In genomic region chr20:55678126-55678525, GRCh38 we compare ENCODE assay signal across 1 cellular context.
TF ChIP-seq lines count a peak whose summit lies in the region.

No MANE protein-coding gene starts in this region.

TF ChIP-seq in HepG2, 621 proteins besides CTCF, POLR2A, EP300 and RAD21 (continued from another document):
- TF ChIP-seq ATF2 (CRISPR knock-in tag; IDR thresholded peaks at IDR 0.05) (no peak), ARNTL (CRISPR knock-in tag; IDR thresholded peaks at IDR 0.05) (no peak), ZNF883 (CRISPR knock-in tag; IDR thresholded peaks at IDR 0.05; ENCODE audit: not compliant biosample characterization) (no peak), HNRNPLL (IDR thresholded peaks at IDR 0.05; ENCODE audit: low read depth, low read length, poor library complexity, severe bottlenecking) (no peak), HMGA1 (CRISPR knock-in tag; conservative IDR thresholded peaks at IDR 0.05) (no peak), FOXP1 (IDR thresholded peaks at IDR 0.05) (no peak), FOXP1 (CRISPR knock-in tag; IDR thresholded peaks at IDR 0.05) (peak; percentile 34; the same call in 1 of the 2 replicates), ZBTB7A (CRISPR knock-in tag; IDR thresholded peaks at IDR 0.05) (no peak), ZMYM4 (CRISPR knock-in tag; IDR thresholded peaks at IDR 0.05) (peak; percentile 56; the same call in 1 of the 2 replicates), GZF1 (CRISPR knock-in tag; IDR thresholded peaks at IDR 0.05) (no peak), YY1 (IDR thresholded peaks at IDR 0.05; ENCODE audit: insufficient read depth, insufficient replicate concordance, low read depth, low read length) (no peak), HMG20A (CRISPR knock-in tag; IDR thresholded peaks at IDR 0.05; ENCODE audit: borderline replicate concordance) (0 out of 2 replicates have a peak, but pooled peaks have one; percentile 13), ETV5 (CRISPR knock-in tag; IDR thresholded peaks at IDR 0.05; ENCODE audit: borderline replicate concordance) (no peak), ZNF549 (CRISPR knock-in tag; IDR thresholded peaks at IDR 0.05) (no peak), ZFP62 (CRISPR knock-in tag; IDR thresholded peaks at IDR 0.05) (no peak), ZKSCAN1 (IDR thresholded peaks at IDR 0.05; ENCODE audit: low read length) (no peak), ZKSCAN5 (CRISPR knock-in tag; IDR thresholded peaks at IDR 0.05) (no peak), HDAC1 (CRISPR knock-in tag; IDR thresholded peaks at IDR 0.05) (peak; percentile 20; the same call in 1 of the 2 replicates), ZMAT5 (CRISPR knock-in tag; IDR thresholded peaks at IDR 0.05; ENCODE audit: borderline replicate concordance, low read depth) (no peak), PRDM10 (CRISPR knock-in tag; IDR thresholded peaks at IDR 0.05; ENCODE audit: low read depth) (no peak), SCMH1 (CRISPR knock-in tag; IDR thresholded peaks at IDR 0.05; ENCODE audit: borderline replicate concordance) (no peak), DMAP1 (CRISPR knock-in tag; IDR thresholded peaks at IDR 0.05) (no peak), NFIB (CRISPR knock-in tag; IDR thresholded peaks at IDR 0.05; ENCODE audit: borderline replicate concordance) (no peak), ZNF282 (IDR thresholded peaks at IDR 0.05; ENCODE audit: partially characterized antibody) (no peak), ZNF777 (CRISPR knock-in tag; IDR thresholded peaks at IDR 0.05) (no peak), NR2F2 (IDR thresholded peaks at IDR 0.05; ENCODE audit: borderline replicate concordance, low read depth) (no peak), MTA1 (CRISPR knock-in tag; IDR thresholded peaks at IDR 0.05; ENCODE audit: borderline replicate concordance) (no peak), MTA3 (CRISPR knock-in tag; IDR thresholded peaks at IDR 0.05) (no peak), FOXA1 (IDR thresholded peaks at IDR 0.05) (no peak), FOXA1 (CRISPR knock-in tag; IDR thresholded peaks at IDR 0.05) (peak; percentile 43; the same call in 1 of the 2 replicates), ZSCAN30 (CRISPR knock-in tag; IDR thresholded peaks at IDR 0.05) (no peak), TEAD3 (CRISPR knock-in tag; optimal IDR thresholded peaks at IDR 0.05; ENCODE audit: borderline replicate concordance) (no peak), HOXD1 (CRISPR knock-in tag; IDR thresholded peaks at IDR 0.05) (no peak), REL (CRISPR knock-in tag; conservative IDR thresholded peaks at IDR 0.05) (no peak), MTF2 (CRISPR knock-in tag; IDR thresholded peaks at IDR 0.05; ENCODE audit: borderline replicate concordance) (no peak), GATAD2A (CRISPR knock-in tag; IDR thresholded peaks at IDR 0.05) (no peak), EEA1 (CRISPR knock-in tag; IDR thresholded peaks at IDR 0.05; ENCODE audit: borderline replicate concordance) (no peak), ZNF232 (CRISPR knock-in tag; IDR thresholded peaks at IDR 0.05; ENCODE audit: borderline replicate concordance) (no peak), SOX5 (CRISPR knock-in tag; IDR thresholded peaks at IDR 0.05; ENCODE audit: borderline replicate concordance) (no peak), FOSL1 (CRISPR knock-in tag; IDR thresholded peaks at IDR 0.05; ENCODE audit: borderline replicate concordance) (no peak)
- TF ChIP-seq, protein P1, sequence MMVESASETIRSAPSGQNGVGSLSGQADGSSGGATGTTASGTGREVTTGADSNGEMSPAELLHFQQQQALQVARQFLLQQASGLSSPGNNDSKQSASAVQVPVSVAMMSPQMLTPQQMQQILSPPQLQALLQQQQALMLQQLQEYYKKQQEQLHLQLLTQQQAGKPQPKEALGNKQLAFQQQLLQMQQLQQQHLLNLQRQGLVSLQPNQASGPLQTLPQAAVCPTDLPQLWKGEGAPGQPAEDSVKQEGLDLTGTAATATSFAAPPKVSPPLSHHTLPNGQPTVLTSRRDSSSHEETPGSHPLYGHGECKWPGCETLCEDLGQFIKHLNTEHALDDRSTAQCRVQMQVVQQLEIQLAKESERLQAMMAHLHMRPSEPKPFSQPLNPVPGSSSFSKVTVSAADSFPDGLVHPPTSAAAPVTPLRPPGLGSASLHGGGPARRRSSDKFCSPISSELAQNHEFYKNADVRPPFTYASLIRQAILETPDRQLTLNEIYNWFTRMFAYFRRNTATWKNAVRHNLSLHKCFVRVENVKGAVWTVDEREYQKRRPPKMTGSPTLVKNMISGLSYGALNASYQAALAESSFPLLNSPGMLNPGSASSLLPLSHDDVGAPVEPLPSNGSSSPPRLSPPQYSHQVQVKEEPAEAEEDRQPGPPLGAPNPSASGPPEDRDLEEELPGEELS (CRISPR knock-in tag; IDR thresholded peaks at IDR 0.05), result 0 out of 2 replicates have a peak, but pooled peaks have one; percentile 15
- TF ChIP-seq, protein P2, sequence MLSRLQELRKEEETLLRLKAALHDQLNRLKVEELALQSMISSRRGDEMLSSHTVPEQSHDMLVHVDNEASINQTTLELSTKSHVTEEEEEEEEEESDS (CRISPR knock-in tag; IDR thresholded peaks at IDR 0.05; ENCODE audit: borderline replicate concordance), result no peak
- TF ChIP-seq, protein P3, sequence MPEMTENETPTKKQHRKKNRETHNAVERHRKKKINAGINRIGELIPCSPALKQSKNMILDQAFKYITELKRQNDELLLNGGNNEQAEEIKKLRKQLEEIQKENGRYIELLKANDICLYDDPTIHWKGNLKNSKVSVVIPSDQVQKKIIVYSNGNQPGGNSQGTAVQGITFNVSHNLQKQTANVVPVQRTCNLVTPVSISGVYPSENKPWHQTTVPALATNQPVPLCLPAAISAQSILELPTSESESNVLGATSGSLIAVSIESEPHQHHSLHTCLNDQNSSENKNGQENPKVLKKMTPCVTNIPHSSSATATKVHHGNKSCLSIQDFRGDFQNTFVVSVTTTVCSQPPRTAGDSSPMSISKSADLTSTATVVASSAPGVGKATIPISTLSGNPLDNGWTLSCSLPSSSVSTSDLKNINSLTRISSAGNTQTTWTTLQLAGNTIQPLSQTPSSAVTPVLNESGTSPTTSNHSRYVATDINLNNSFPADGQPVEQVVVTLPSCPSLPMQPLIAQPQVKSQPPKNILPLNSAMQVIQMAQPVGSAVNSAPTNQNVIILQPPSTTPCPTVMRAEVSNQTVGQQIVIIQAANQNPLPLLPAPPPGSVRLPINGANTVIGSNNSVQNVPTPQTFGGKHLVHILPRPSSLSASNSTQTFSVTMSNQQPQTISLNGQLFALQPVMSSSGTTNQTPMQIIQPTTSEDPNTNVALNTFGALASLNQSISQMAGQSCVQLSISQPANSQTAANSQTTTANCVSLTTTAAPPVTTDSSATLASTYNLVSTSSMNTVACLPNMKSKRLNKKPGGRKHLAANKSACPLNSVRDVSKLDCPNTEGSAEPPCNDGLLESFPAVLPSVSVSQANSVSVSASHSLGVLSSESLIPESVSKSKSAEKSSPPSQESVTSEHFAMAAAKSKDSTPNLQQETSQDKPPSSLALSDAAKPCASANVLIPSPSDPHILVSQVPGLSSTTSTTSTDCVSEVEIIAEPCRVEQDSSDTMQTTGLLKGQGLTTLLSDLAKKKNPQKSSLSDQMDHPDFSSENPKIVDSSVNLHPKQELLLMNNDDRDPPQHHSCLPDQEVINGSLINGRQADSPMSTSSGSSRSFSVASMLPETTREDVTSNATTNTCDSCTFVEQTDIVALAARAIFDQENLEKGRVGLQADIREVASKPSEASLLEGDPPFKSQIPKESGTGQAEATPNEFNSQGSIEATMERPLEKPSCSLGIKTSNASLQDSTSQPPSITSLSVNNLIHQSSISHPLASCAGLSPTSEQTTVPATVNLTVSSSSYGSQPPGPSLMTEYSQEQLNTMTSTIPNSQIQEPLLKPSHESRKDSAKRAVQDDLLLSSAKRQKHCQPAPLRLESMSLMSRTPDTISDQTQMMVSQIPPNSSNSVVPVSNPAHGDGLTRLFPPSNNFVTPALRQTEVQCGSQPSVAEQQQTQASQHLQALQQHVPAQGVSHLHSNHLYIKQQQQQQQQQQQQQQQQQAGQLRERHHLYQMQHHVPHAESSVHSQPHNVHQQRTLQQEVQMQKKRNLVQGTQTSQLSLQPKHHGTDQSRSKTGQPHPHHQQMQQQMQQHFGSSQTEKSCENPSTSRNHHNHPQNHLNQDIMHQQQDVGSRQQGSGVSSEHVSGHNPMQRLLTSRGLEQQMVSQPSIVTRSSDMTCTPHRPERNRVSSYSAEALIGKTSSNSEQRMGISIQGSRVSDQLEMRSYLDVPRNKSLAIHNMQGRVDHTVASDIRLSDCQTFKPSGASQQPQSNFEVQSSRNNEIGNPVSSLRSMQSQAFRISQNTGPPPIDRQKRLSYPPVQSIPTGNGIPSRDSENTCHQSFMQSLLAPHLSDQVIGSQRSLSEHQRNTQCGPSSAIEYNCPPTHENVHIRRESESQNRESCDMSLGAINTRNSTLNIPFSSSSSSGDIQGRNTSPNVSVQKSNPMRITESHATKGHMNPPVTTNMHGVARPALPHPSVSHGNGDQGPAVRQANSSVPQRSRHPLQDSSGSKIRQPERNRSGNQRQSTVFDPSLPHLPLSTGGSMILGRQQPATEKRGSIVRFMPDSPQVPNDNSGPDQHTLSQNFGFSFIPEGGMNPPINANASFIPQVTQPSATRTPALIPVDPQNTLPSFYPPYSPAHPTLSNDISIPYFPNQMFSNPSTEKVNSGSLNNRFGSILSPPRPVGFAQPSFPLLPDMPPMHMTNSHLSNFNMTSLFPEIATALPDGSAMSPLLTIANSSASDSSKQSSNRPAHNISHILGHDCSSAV (CRISPR knock-in tag; IDR thresholded peaks at IDR 0.05; ENCODE audit: borderline replicate concordance), result no peak
- TF ChIP-seq, protein P4, sequence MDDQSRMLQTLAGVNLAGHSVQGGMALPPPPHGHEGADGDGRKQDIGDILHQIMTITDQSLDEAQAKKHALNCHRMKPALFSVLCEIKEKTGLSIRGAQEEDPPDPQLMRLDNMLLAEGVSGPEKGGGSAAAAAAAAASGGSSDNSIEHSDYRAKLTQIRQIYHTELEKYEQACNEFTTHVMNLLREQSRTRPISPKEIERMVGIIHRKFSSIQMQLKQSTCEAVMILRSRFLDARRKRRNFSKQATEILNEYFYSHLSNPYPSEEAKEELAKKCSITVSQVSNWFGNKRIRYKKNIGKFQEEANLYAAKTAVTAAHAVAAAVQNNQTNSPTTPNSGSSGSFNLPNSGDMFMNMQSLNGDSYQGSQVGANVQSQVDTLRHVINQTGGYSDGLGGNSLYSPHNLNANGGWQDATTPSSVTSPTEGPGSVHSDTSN (CRISPR knock-in tag; IDR thresholded peaks at IDR 0.05; ENCODE audit: borderline replicate concordance), result no peak
- TF ChIP-seq, protein P5, sequence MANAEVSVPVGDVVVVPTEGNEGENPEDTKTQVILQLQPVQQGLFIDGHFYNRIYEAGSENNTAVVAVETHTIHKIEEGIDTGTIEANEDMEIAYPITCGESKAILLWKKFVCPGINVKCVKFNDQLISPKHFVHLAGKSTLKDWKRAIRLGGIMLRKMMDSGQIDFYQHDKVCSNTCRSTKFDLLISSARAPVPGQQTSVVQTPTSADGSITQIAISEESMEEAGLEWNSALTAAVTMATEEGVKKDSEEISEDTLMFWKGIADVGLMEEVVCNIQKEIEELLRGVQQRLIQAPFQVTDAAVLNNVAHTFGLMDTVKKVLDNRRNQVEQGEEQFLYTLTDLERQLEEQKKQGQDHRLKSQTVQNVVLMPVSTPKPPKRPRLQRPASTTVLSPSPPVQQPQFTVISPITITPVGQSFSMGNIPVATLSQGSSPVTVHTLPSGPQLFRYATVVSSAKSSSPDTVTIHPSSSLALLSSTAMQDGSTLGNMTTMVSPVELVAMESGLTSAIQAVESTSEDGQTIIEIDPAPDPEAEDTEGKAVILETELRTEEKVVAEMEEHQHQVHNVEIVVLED (CRISPR knock-in tag; IDR thresholded peaks at IDR 0.05; ENCODE audit: borderline replicate concordance), result no peak
- TF ChIP-seq, protein P6, sequence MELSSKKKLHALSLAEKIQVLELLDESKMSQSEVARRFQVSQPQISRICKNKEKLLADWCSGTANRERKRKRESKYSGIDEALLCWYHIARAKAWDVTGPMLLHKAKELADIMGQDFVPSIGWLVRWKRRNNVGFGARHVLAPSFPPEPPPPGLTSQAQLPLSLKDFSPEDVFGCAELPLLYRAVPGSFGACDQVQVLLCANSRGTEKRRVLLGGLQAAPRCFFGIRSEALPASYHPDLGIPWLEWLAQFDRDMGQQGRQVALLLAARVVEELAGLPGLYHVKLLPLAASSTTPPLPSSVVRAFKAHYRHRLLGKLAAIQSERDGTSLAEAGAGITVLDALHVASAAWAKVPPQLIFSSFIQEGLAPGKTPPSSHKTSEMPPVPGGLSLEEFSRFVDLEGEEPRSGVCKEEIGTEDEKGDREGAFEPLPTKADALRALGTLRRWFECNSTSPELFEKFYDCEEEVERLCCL (CRISPR knock-in tag; IDR thresholded peaks at IDR 0.05; ENCODE audit: borderline replicate concordance), result no peak
